Comparison of ENCODE assay signal across 32 cellular contexts in the genomic region with DNA sequence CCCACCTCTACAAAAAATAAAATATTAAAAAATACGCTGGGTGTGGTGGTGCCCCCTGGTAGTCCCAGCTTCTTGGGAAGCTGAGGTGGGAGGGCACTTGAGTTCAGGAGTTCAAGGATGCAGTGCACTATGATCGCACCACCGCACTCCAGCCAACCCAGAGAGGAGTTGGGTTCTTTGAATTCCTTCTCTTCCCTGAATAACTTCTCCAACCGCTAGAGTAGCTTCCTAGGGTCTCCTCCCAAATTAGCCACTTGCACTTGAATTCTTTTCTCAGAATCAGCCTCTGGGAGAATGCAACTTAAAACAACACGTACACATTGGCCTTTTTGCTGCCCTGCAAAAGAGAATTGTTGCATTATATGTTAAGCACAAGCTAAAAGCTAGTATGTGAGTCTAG.
"Had no signal": no experiment of that assay in that cellular context is flagged by ENCODE, and none has a peak within 500 bp of the region (broad histone marks: within the 10 kb centered on the region; RNA-seq: fewer than 3 reads in every experiment).

No MANE protein-coding gene starts in this region.

- H3K36me3 ChIP-seq: adrenal gland, ascending aorta, brain microvascular endothelial cell, breast epithelium, cardiac muscle cell had no signal

- ATAC-seq: activated naive CD4-positive, alpha-beta T cell treated with anti-CD3 and anti-CD28 coated beads, Interleukin-2, amount 50 U/mL, for 72 hours; activated naive CD8-positive, alpha-beta T cell treated with anti-CD3 and anti-CD28 coated beads, Interleukin-2, amount 50 U/mL, for 24 hours; activated T-cell treated with anti-CD3 and anti-CD28 coated beads, Interleukin-2, amount 50 U/mL, for 4 hours; activated T-cell treated with anti-CD3 and anti-CD28 coated beads, Interleukin-2, amount 50 U/mL, for 72 hours; activated T-helper 17 cell treated with anti-CD3 and anti-CD28 coated beads, Interleukin-2, amount 50 U/mL, for 72 hours; body of pancreas had no signal

- H3K27me3 ChIP-seq: body of pancreas, brain microvascular endothelial cell, breast epithelium, cardiac muscle cell had no signal

- H3K4me1 ChIP-seq: adrenal gland, ascending aorta, body of pancreas, breast epithelium had no signal

- H3K4me3 ChIP-seq: adrenal gland, ascending aorta, body of pancreas, breast epithelium, cardiac muscle cell had no signal

- H3K9me3 ChIP-seq: adrenal gland, ascending aorta, body of pancreas, breast epithelium had no signal

- DNase-seq: activated effector memory CD4-positive, alpha-beta T cell treated with anti-CD3 and anti-CD28 coated beads, Interleukin-2, amount 50 U/mL, for 16 hours; activated effector memory CD4-positive, alpha-beta T cell treated with Interleukin-2 at 50 U/mL for 16 hours; activated gamma-delta T cell; activated gamma-delta T cell treated with Interleukin-2 at 50 U/mL for 16 hours; activated naive CD4-positive, alpha-beta T cell; activated naive CD4-positive, alpha-beta T cell treated with anti-CD3 and anti-CD28 coated beads for 36 hours; activated naive CD4-positive, alpha-beta T cell treated with anti-CD3 and anti-CD28 coated beads, Interleukin-2, amount 10 ng/mL, durations not matched to agents 7 days and 5 days; activated naive CD4-positive, alpha-beta T cell treated with anti-CD3 and anti-CD28 coated beads, Interleukin-2, amount 50 U/mL, for 16 hours; activated naive CD4-positive, alpha-beta T cell treated with Interleukin-2 at 50 U/mL for 16 hours; activated naive CD8-positive, alpha-beta T cell treated with anti-CD3 and anti-CD28 coated beads for 36 hours; activated naive CD8-positive, alpha-beta T cell treated with anti-CD3 and anti-CD28 coated beads, Interleukin-2, amount 10 ng/mL, durations not matched to agents 7 days and 5 days; activated naive CD8-positive, alpha-beta T cell treated with anti-CD3 and anti-CD28 coated beads, Interleukin-2, amount 50 U/mL, for 24 hours; activated T-cell treated with anti-CD3 and anti-CD28 coated beads, Interleukin-2, amount 50 U/mL, for 1 hour; activated T-cell treated with anti-CD3 and anti-CD28 coated beads, Interleukin-2, amount 50 U/mL, for 24 hours; activated T-cell treated with anti-CD3 and anti-CD28 coated beads, Interleukin-2, amount 50 U/mL, for 4 hours; activated T-cell treated with anti-CD3 and anti-CD28 coated beads, Interleukin-2, amount 50 U/mL, for 48 hours; activated T-cell treated with anti-CD3 and anti-CD28 coated beads, Interleukin-2, amount 50 U/mL, for 72 hours; adrenal gland; amniotic stem cell; amygdala; anterior cingulate cortex; aorta; body of pancreas; brain microvascular endothelial cell; caudate nucleus; central memory CD4-positive, alpha-beta T cell; cerebellar nuclear complex had no signal

- H3K27ac ChIP-seq: adrenal gland, ascending aorta, body of pancreas, brain microvascular endothelial cell, breast epithelium, cardiac muscle cell had no signal
